15 cellular contexts compared by ENCODE assay signal in the genomic region with DNA sequence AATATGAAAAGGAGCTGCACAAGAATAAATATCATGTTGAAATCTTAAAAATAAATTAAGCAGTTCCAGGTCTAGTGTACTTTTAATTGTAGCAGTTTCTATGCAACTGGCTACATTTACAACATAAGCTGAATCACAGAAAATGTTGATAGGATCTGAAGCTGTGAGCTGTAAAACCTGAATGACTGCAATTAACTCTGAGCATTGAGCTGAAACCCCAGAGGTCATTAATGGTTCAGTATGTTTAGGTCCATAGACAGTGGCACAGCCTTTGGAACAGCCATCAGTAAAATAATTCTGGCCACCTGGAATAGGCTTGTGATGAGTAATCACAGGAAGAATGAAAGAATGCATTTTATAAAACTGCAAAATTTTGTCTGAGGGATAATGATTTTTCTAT. TPM values are rescaled to one million over a fixed set of nuclear protein-coding genes. Genes with fewer than 3 reads are reported as not detected.
DNase-seq lines count a peak whose midpoint lies in the region; ATAC-seq and TF ChIP-seq lines count a peak whose summit lies in the region.
"Had no signal": no experiment of that assay in that cellular context is flagged by ENCODE, and none has a peak within 500 bp of the region (broad histone marks: within the 10 kb centered on the region; RNA-seq: fewer than 3 reads in every experiment).

No MANE protein-coding gene starts in this region.

- TF ChIP-seq CTCF in mammary epithelial cell (conservative IDR thresholded peaks at IDR 0.05 in 1 of 2, IDR thresholded peaks at IDR 0.05 in 1 of 2; ENCODE audit: extremely low read depth in 1 of 2, insufficient read depth in 1 of 2, low read depth in 1 of 2, low read length in 2 of 2) (no peak), breast epithelium (IDR thresholded peaks at IDR 0.05) (no peak), mucosa of descending colon (IDR thresholded peaks at IDR 0.05) (no peak)

- DNase-seq in mammary epithelial cell (peak; percentile 33), breast epithelium (ENCODE audit: low spot score in 2 of 2) (no peak), mucosa of descending colon (no peak), head of caudate nucleus (no peak)
- DNase-seq: ACHN; BE2C; C1 segment of cervical spinal cord; CD4-positive, CD25-positive, alpha-beta regulatory T cell; CD8-positive, alpha-beta memory T cell; COR-L47; HCEC 1CT; IMR-90 had no signal

- in situ Hi-C loops in mammary epithelial cell (cut with MboI; ENCODE audit: low sequenced_read_pairs in 2 of 2): no loop called here

- H3K4me3 ChIP-seq in mammary epithelial cell (replicated peaks in 1 of 3; ENCODE audit: insufficient read depth in 1 of 3, low read depth in 2 of 3, low read length in 3 of 3): no peak overlapping the region
- no peak overlapping the region for H3K4me3 ChIP-seq in breast epithelium
- no peak overlapping the region for H3K4me3 ChIP-seq in duodenal mucosa (ENCODE audit: low read depth in 1 of 2, low read length in 2 of 2)
- no peak overlapping the region for H3K4me3 ChIP-seq in mucosa of descending colon
- H3K4me3 ChIP-seq: GM23338 had no signal

- H3K27ac ChIP-seq in mammary epithelial cell (ENCODE audit: insufficient read depth, low read depth, low read length) (no peak overlapping the region), breast epithelium (no peak overlapping the region), duodenal mucosa (ENCODE audit: low read depth, low read length) (peak overlapping the region; percentile 32)

- TF ChIP-seq POLR2A in breast epithelium (IDR thresholded peaks at IDR 0.05): no peak

- intact Hi-C loops in mammary epithelial cell (cut with micrococcal nuclease) (no loop called here), breast epithelium (cut with DNase I; ENCODE audit: low total_unique reads) (no loop called here), mucosa of descending colon (cut with DNase I, micrococcal nuclease) (no loop called here), head of caudate nucleus (cut with DNase I) (no loop called here)

- CTCF ChIA-PET in mammary epithelial cell (lab: Charles Lee; ENCODE audit: low non-redundant PET): no interaction called here

- H3K4me1 ChIP-seq in mammary epithelial cell (ENCODE audit: insufficient read depth, low read length) (no peaks in the 10 kb centered on the region), breast epithelium (no peaks in the 10 kb centered on the region), duodenal mucosa (ENCODE audit: control insufficient read depth in 1 of 2, insufficient read depth in 2 of 2, low read length in 2 of 2) (no peaks in the 10 kb centered on the region), mucosa of descending colon (ENCODE audit: low read depth) (no peaks in the 10 kb centered on the region)
- H3K4me1 ChIP-seq: BE2C had no signal

- no peaks in the 10 kb centered on the region for H3K36me3 ChIP-seq in mammary epithelial cell (ENCODE audit: insufficient read depth, low read length)
- H3K36me3 ChIP-seq in breast epithelium: no peaks in the 10 kb centered on the region
- H3K36me3 ChIP-seq in duodenal mucosa (ENCODE audit: control insufficient read depth in 1 of 2, insufficient read depth in 2 of 2, low read length in 2 of 2): no peaks in the 10 kb centered on the region
- H3K36me3 ChIP-seq in mucosa of descending colon (ENCODE audit: low read depth): no peaks in the 10 kb centered on the region
- H3K36me3 ChIP-seq: BE2C had no signal

- H3K27me3 ChIP-seq in mammary epithelial cell (ENCODE audit: insufficient read depth, low read length) (no peaks in the 10 kb centered on the region), breast epithelium (no peaks in the 10 kb centered on the region), duodenal mucosa (ENCODE audit: control insufficient read depth in 1 of 2, insufficient read depth in 2 of 2, low read length in 2 of 2) (no peaks in the 10 kb centered on the region)
- H3K27me3 ChIP-seq: BE2C had no signal

- peaks cover 12% of the 10 kb centered on the region for H3K9me3 ChIP-seq in mammary epithelial cell (replicated peaks; ENCODE audit: insufficient read depth, low read length)
- H3K9me3 ChIP-seq in breast epithelium: peaks cover 0 to 7% of the 10 kb centered on the region in 2 donors
- peaks cover 12 to 14% of the 10 kb centered on the region in 2 donors for H3K9me3 ChIP-seq in duodenal mucosa (ENCODE audit: control insufficient read depth in 1 of 2, low read length in 2 of 2)
- peaks cover 2% of the 10 kb centered on the region for H3K9me3 ChIP-seq in mucosa of descending colon
- H3K9me3 ChIP-seq: BE2C had no signal

- H3K9ac ChIP-seq in mammary epithelial cell (ENCODE audit: insufficient read depth, low read length): no peak overlapping the region
- no peak overlapping the region for H3K9ac ChIP-seq in duodenal mucosa (ENCODE audit: low read depth in 1 of 2, low read length in 2 of 2)

- ATAC-seq in mucosa of descending colon: peak; percentile 7
- no peak for ATAC-seq in HG03442 (IDR thresholded peaks at IDR 0.05; ENCODE audit: unreplicated experiment)
- ATAC-seq: GM23338 had no signal

- H3K79me2 ChIP-seq in mammary epithelial cell (ENCODE audit: insufficient read depth, low read length): no peaks in the 10 kb centered on the region

- no peaks in the 10 kb centered on the region for H4K20me1 ChIP-seq in mammary epithelial cell (ENCODE audit: insufficient read depth, low read length)

- H3K4me2 ChIP-seq in mammary epithelial cell (ENCODE audit: insufficient read depth, low read depth, low read length): no peak overlapping the region
- H3K4me2 ChIP-seq: GM23338 had no signal

- no TSS peak for BruUV-seq in mammary epithelial cell (replicated peaks; lab: Mats Ljungman, UMichigan)

- no peak overlapping the region for H2AFZ ChIP-seq in mammary epithelial cell (ENCODE audit: low read depth, low read length)
- H2AFZ ChIP-seq: GM23338 had no signal

- dilution Hi-C loops in mammary epithelial cell (cut with HindIII; ENCODE audit: low sequenced_read_pairs): no loop called here

RNA-seq across cellular contexts. Expression of a gene that starts 22.4 kb away (rescaled TPM):
- total RNA-seq in mammary epithelial cell: 10 to 100 TPM in 1 of 2 donors, 1 to 10 TPM in 1; 7.4 to 11.8 TPM
- polyA plus RNA-seq in mammary epithelial cell: 2.8 TPM
- 0.93 TPM for polyA minus RNA-seq in mammary epithelial cell
- 10 to 100 TPM in 2 of 3 donors, 1 to 10 TPM in 1; 3.8 to 17.4 (median 11.5) TPM for total RNA-seq in breast epithelium
- total RNA-seq in mucosa of descending colon: 10 to 100 TPM in 2 of 3 donors, 1 to 10 TPM in 1; 6.3 to 13.3 (median 10.9) TPM

RNA-seq across cellular contexts. Expression of a gene that starts 46.2 kb away (rescaled TPM):
- 10 to 100 TPM; 10.1 to 10.8 TPM for total RNA-seq in mammary epithelial cell
- polyA plus RNA-seq in mammary epithelial cell: 1.4 TPM
- polyA minus RNA-seq in mammary epithelial cell: 2.0 TPM
- 10 to 100 TPM; 19.7 to 35.6 (median 21.0) TPM for total RNA-seq in breast epithelium
- total RNA-seq in mucosa of descending colon: 10 to 100 TPM; 14.6 to 16.7 (median 16.2) TPM
